23 cellular contexts compared by ENCODE assay signal in the genomic region with DNA sequence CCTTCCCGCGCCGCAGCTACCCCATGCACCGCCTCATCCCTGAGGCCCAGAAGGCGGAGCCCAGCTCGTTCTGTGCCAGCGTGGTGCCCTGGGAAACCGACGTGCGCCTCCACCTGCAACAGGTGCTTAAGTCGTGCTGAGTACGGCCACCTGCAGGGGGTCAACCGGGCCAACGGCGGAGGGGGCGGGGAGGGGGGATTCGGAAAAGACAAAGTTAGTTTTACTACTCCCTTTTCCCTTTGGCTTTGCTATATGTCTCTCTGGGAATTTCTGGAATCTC.
"Had no signal": no experiment of that assay in that cellular context is flagged by ENCODE, and none has a peak within 500 bp of the region (broad histone marks: within the 10 kb centered on the region; RNA-seq: fewer than 3 reads in every experiment).

No MANE protein-coding gene starts in this region.

- H3K27me3 Mint-ChIP-seq: memory B cell; stimulated activated naive CD8-positive, alpha-beta T cell treated with anti-CD3 and anti-CD28 coated beads, Interleukin-15, Interleukin-2, amounts not matched to agents 100 ng/mL and 50 ng/mL, for 24 hours had no signal

- H3K9me3 ChIP-seq: colonic mucosa, heart left ventricle, left ventricle myocardium inferior, lower lobe of right lung, prostate gland, right lobe of liver, testis, tibial nerve, upper lobe of right lung, vagina had no signal

- H3K4me1 ChIP-seq: colonic mucosa, lower lobe of right lung, right lobe of liver, tibial nerve, upper lobe of right lung, vagina had no signal

- H3K4me3 ChIP-seq: colonic mucosa, heart left ventricle, left ventricle myocardium inferior, lower lobe of right lung, prostate gland, right lobe of liver, tibial nerve, upper lobe of right lung, vagina had no signal

- H3K4me1 Mint-ChIP-seq: immature natural killer cell, nephron had no signal

- DNase-seq: colonic mucosa; dermis blood vessel endothelial cell; effector CD4-positive, alpha-beta T cell; hippocampal formation; immature natural killer cell; left cardiac atrium; left ventricle myocardium inferior; lower lobe of right lung; right lobe of liver; stimulated activated CD4-positive, alpha-beta T cell treated with anti-CD3 and anti-CD28 coated beads, Interleukin-4, amount 100 ng/mL, for 1 hour; testis; upper lobe of right lung had no signal

- ATAC-seq: esophagus mucosa; heart left ventricle; left cardiac atrium; stimulated activated effector memory CD8-positive, alpha-beta T cell treated with anti-CD3 and anti-CD28 coated beads, Interleukin-12 subunit alpha, Interleukin-12 subunit beta, amount 100 ng/mL, for 72 hours had no signal

- H3K4me3 Mint-ChIP-seq: immature natural killer cell; memory B cell; mesothelial cell of epicardium; nephron; stimulated activated naive CD8-positive, alpha-beta T cell treated with anti-CD3 and anti-CD28 coated beads, Interleukin-15, Interleukin-2, amounts not matched to agents 100 ng/mL and 50 ng/mL, for 24 hours had no signal

- H3K27ac Mint-ChIP-seq: immature natural killer cell; memory B cell; mesothelial cell of epicardium; nephron; stimulated activated naive CD8-positive, alpha-beta T cell treated with anti-CD3 and anti-CD28 coated beads, Interleukin-15, Interleukin-2, amounts not matched to agents 100 ng/mL and 50 ng/mL, for 24 hours had no signal

- H3K9ac ChIP-seq: parathyroid adenoma had no signal

- H3K27ac ChIP-seq: colonic mucosa, heart left ventricle, left ventricle myocardium inferior, lower lobe of right lung, parathyroid adenoma, prostate gland, right lobe of liver, testis, tibial nerve, upper lobe of right lung, vagina had no signal

- H3K9me3 Mint-ChIP-seq: immature natural killer cell; memory B cell; nephron; stimulated activated naive CD8-positive, alpha-beta T cell treated with anti-CD3 and anti-CD28 coated beads, Interleukin-15, Interleukin-2, amounts not matched to agents 100 ng/mL and 50 ng/mL, for 24 hours had no signal

- H3K27me3 ChIP-seq: colonic mucosa, heart left ventricle, right lobe of liver, testis, tibial nerve, upper lobe of right lung, vagina had no signal

- H3K36me3 ChIP-seq: colonic mucosa, prostate gland had no signal
